Comparison of ENCODE assay signal across 20 cellular contexts in genomic region chr1:33895396-33895795, GRCh38. TPM values are rescaled to one million over a fixed set of nuclear protein-coding genes. Genes with fewer than 3 reads are reported as not detected.
A peak's percentile ranks its signal among the peaks of the same experiment; 100 is the strongest.
DNase-seq lines count a peak whose midpoint lies in the region; ATAC-seq and TF ChIP-seq lines count a peak whose summit lies in the region.
"Had no signal": no experiment of that assay in that cellular context is flagged by ENCODE, and none has a peak within 500 bp of the region (broad histone marks: within the 10 kb centered on the region; RNA-seq: fewer than 3 reads in every experiment).

No MANE protein-coding gene starts in this region.

- TF ChIP-seq CTCF in GM23338 (conservative IDR thresholded peaks at IDR 0.05; ENCODE audit: low read depth in 2 of 2) (no peak), WTC11 (IDR thresholded peaks at IDR 0.05) (no peak)

- H3K4me3 ChIP-seq in GM23338 = no peak overlapping the region

- H3K27me3 ChIP-seq in GM23338 (ENCODE audit: insufficient read depth) = no peaks in the 10 kb centered on the region
- H3K27me3 ChIP-seq: BE2C had no signal

- no peak for DNase-seq in GM23338 (ENCODE audit: low spot score)
- no peak for DNase-seq in WTC11 (ENCODE audit: low spot score)
- peak; percentile 22 for DNase-seq in iPS-NIHi7 (ENCODE audit: extremely low spot score)
- no peak for DNase-seq in stimulated activated effector memory CD8-positive, alpha-beta T cell treated with anti-CD3 and anti-CD28 coated beads, Interleukin-12 subunit alpha, Interleukin-12 subunit beta, amount 100 ng/mL, for 72 hours (ENCODE audit: low spot score in 2 of 2)
- DNase-seq in epidermal melanocyte (ENCODE audit: insufficient read length, low spot score) = no peak
- DNase-seq in ACHN = no peak
- DNase-seq: BE2C; C1 segment of cervical spinal cord; CD4-positive, CD25-positive, alpha-beta regulatory T cell; CD8-positive, alpha-beta memory T cell; COR-L47; DMS 273 treated with DMSO at 0.1 percent for 48 hours; DMS53; DND-41; EL; HCEC 1CT had no signal

- H3K9me2 ChIP-seq in GM23338 (ENCODE audit: insufficient read depth) = no peaks in the 10 kb centered on the region

- H3K27ac Mint-ChIP-seq in GM23338 (no peak overlapping the region), WTC11 (no peak overlapping the region)
- no peak overlapping the region for H3K27ac Mint-ChIP-seq in stimulated activated effector memory CD8-positive, alpha-beta T cell treated with anti-CD3 and anti-CD28 coated beads, Interleukin-12 subunit alpha, Interleukin-12 subunit beta, amount 100 ng/mL, for 72 hours
- H3K27ac Mint-ChIP-seq: CD4-positive, CD25-positive, alpha-beta regulatory T cell; CD8-positive, alpha-beta memory T cell had no signal

- H3K36me3 Mint-ChIP-seq in GM23338 (ENCODE audit: low read depth) = peaks cover 11% of the 10 kb centered on the region
- H3K36me3 Mint-ChIP-seq in WTC11 = peaks cover 2% of the 10 kb centered on the region; the same call in 1 of the 2 replicates
- H3K36me3 Mint-ChIP-seq in stimulated activated effector memory CD8-positive, alpha-beta T cell treated with anti-CD3 and anti-CD28 coated beads, Interleukin-12 subunit alpha, Interleukin-12 subunit beta, amount 100 ng/mL, for 72 hours = no peaks in the 10 kb centered on the region
- H3K36me3 Mint-ChIP-seq: CD4-positive, CD25-positive, alpha-beta regulatory T cell; CD8-positive, alpha-beta memory T cell had no signal

- CTCF ChIA-PET in WTC11 (lab: Charles Lee) = no interaction called here

- H3K4me1 ChIP-seq in GM23338 (ENCODE audit: insufficient read depth) = no peaks in the 10 kb centered on the region
- H3K4me1 ChIP-seq: BE2C had no signal

- in situ Hi-C loops in ACHN (cut with HindIII; ENCODE audit: low pct_ligation_motif_present, low pct_unique_long_range_greater_than_20kb, low sequenced_read_pairs) = no loop called here

- POLR2A ChIA-PET in WTC11 (lab: Charles Lee) = no interaction called here

- no peaks in the 10 kb centered on the region for H3K79me2 ChIP-seq in GM23338 (replicated peaks; ENCODE audit: insufficient read depth)

- H3K4me1 Mint-ChIP-seq in GM23338 (peaks cover 8% of the 10 kb centered on the region), WTC11 (peaks cover 4% of the 10 kb centered on the region)
- H3K4me1 Mint-ChIP-seq in stimulated activated effector memory CD8-positive, alpha-beta T cell treated with anti-CD3 and anti-CD28 coated beads, Interleukin-12 subunit alpha, Interleukin-12 subunit beta, amount 100 ng/mL, for 72 hours = no peaks in the 10 kb centered on the region
- H3K4me1 Mint-ChIP-seq: CD4-positive, CD25-positive, alpha-beta regulatory T cell; CD8-positive, alpha-beta memory T cell had no signal

- H3K27ac ChIP-seq in GM23338 (ENCODE audit: low read depth) = no peak overlapping the region

- no peaks in the 10 kb centered on the region for H3F3A ChIP-seq in GM23338 (replicated peaks; ENCODE audit: low read depth)

- H3K4me2 ChIP-seq in GM23338 = no peak overlapping the region

- peaks cover 3% of the 10 kb centered on the region; the same call in 1 of the 3 replicates for H3K9me3 Mint-ChIP-seq in GM23338
- peaks cover 7% of the 10 kb centered on the region for H3K9me3 Mint-ChIP-seq in WTC11
- no peaks in the 10 kb centered on the region for H3K9me3 Mint-ChIP-seq in stimulated activated effector memory CD8-positive, alpha-beta T cell treated with anti-CD3 and anti-CD28 coated beads, Interleukin-12 subunit alpha, Interleukin-12 subunit beta, amount 100 ng/mL, for 72 hours

- no peaks in the 10 kb centered on the region for H4K20me1 ChIP-seq in GM23338 (replicated peaks; ENCODE audit: insufficient read depth)

- H2AFZ ChIP-seq in GM23338 = no peak overlapping the region

- no peak overlapping the region for H3K4me3 Mint-ChIP-seq in GM23338
- no peak overlapping the region for H3K4me3 Mint-ChIP-seq in WTC11
- H3K4me3 Mint-ChIP-seq in stimulated activated effector memory CD8-positive, alpha-beta T cell treated with anti-CD3 and anti-CD28 coated beads, Interleukin-12 subunit alpha, Interleukin-12 subunit beta, amount 100 ng/mL, for 72 hours = no peak overlapping the region
- H3K4me3 Mint-ChIP-seq: CD4-positive, CD25-positive, alpha-beta regulatory T cell; CD8-positive, alpha-beta memory T cell had no signal

- no peaks in the 10 kb centered on the region for H3K36me3 ChIP-seq in GM23338 (ENCODE audit: insufficient read depth)
- H3K36me3 ChIP-seq: BE2C had no signal

- ATAC-seq in GM23338 (peak; percentile 70), WTC11 (peak; percentile 60), GM18511 (IDR thresholded peaks at IDR 0.05; ENCODE audit: unreplicated experiment) (no peak)
- ATAC-seq in stimulated activated effector memory CD8-positive, alpha-beta T cell treated with anti-CD3 and anti-CD28 coated beads, Interleukin-12 subunit alpha, Interleukin-12 subunit beta, amount 100 ng/mL, for 72 hours = peak; percentile 19

- peaks cover 15% of the 10 kb centered on the region for H3K27me3 Mint-ChIP-seq in GM23338 (ENCODE audit: insufficient read depth, low read depth, poor library complexity)
- H3K27me3 Mint-ChIP-seq in WTC11 (ENCODE audit: low read depth) = no peaks in the 10 kb centered on the region
- H3K27me3 Mint-ChIP-seq: CD4-positive, CD25-positive, alpha-beta regulatory T cell had no signal

TF ChIP-seq in GM23338, 12 proteins besides CTCF, POLR2A, EP300 and RAD21 (continues in another document):
- TF ChIP-seq ZNF114 (CRISPR knock-in tag; IDR thresholded peaks at IDR 0.05) = no peak
- TF ChIP-seq JUNB (IDR thresholded peaks at IDR 0.05; ENCODE audit: unreplicated experiment) = no peak

TF ChIP-seq in WTC11, 78 proteins besides CTCF, POLR2A, EP300 and RAD21:
- no peak for TF ChIP-seq SP1 (CRISPR knock-in tag; conservative IDR thresholded peaks at IDR 0.05)
- no peak for TF ChIP-seq CDX4 (CRISPR knock-in tag; IDR thresholded peaks at IDR 0.05; ENCODE audit: borderline replicate concordance)
- no peak for TF ChIP-seq STAT6 (CRISPR knock-in tag; conservative IDR thresholded peaks at IDR 0.05; ENCODE audit: low read depth)
- no peak for TF ChIP-seq ZMAT4 (CRISPR knock-in tag; IDR thresholded peaks at IDR 0.05)
- TF ChIP-seq MLX (CRISPR knock-in tag; IDR thresholded peaks at IDR 0.05) = no peak
- TF ChIP-seq ZNF219 (CRISPR knock-in tag; IDR thresholded peaks at IDR 0.05; ENCODE audit: borderline replicate concordance) = no peak
- no peak for TF ChIP-seq MAX (CRISPR knock-in tag; IDR thresholded peaks at IDR 0.05)
- TF ChIP-seq FOXP1 (CRISPR knock-in tag; IDR thresholded peaks at IDR 0.05; ENCODE audit: borderline replicate concordance) = no peak
- TF ChIP-seq MXD4 (CRISPR knock-in tag; IDR thresholded peaks at IDR 0.05; ENCODE audit: borderline replicate concordance) = no peak
- no peak for TF ChIP-seq ZNF423 (CRISPR knock-in tag; IDR thresholded peaks at IDR 0.05)
- no peak for TF ChIP-seq TEAD4 (CRISPR knock-in tag; IDR thresholded peaks at IDR 0.05)
- no peak for TF ChIP-seq FOXK1 (CRISPR knock-in tag; IDR thresholded peaks at IDR 0.05)
TF ChIP-seq in WTC11: peak in this region for 0.

RNA-seq across cellular contexts. Expression of gene HMGB4, which starts 31.5 kb away (rescaled TPM):
- not detected in 2 replicates for total RNA-seq in GM23338 (2014; rRNA removed; shearing (Covaris generic))
- polyA plus RNA-seq in GM23338 (2016; fragmentation: Nextera tagmentation; extraction: Ambion mirVana) = not detected in 2 replicates
- not detected in 3 replicates for total RNA-seq in WTC11 (2021)
- total RNA-seq: A172; CD4-positive, CD25-positive, alpha-beta regulatory T cell; CD8-positive, alpha-beta memory T cell; H4; HT-29 had no signal
- polyA plus RNA-seq: CD4-positive, CD25-positive, alpha-beta regulatory T cell; CD8-positive, alpha-beta memory T cell had no signal
